12 cellular contexts compared by ENCODE assay signal in the genomic region with DNA sequence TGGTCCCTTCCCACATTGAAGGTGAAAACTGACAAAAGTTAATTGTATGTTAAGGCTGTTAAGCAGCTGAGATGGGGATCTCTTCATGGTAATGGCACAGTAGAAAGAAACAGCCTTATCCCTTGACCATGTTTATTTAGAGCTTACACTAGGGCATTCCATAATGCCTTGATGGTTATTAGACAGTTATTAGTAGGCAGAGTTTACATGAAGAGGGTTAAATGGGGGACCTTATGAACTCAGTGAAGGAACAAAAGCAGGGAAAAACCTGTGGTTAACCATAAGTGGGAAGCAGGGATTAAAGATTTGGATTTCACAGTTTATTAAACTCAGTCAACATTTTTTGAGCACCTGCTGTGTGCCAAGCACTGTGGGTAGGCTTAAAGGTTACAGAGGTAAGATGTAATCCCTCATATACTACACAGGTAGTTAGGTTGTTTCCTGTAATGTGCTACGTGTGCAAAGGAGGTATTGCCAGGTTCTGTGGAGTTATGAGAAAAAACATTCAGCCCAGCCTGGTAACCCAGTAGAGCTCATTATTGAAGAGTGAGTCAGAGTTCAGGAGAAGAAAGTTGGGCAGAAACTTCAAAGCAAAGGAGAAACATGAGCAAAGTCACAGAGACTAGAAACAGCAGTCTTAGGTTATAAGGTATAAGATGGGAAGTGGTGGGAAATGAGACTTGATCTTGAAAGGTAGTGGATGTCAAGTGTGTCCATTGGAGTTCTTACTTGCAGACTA. TPM values are rescaled to one million over a fixed set of nuclear protein-coding genes. Genes with fewer than 3 reads are reported as not detected.
DNase-seq lines count a peak whose midpoint lies in the region; ATAC-seq, FAIRE-seq and TF ChIP-seq lines count a peak whose summit lies in the region.
"Had no signal": no experiment of that assay in that cellular context is flagged by ENCODE, and none has a peak within 500 bp of the region (broad histone marks: within the 10 kb centered on the region; RNA-seq: fewer than 3 reads in every experiment).

No MANE protein-coding gene starts in this region.

- TF ChIP-seq EP300 in HepG2 (IDR thresholded peaks at IDR 0.05; ENCODE audit: low read depth in 2 of 2, low read length in 2 of 2) (no peak), HepG2 (CRISPR knock-in tag; IDR thresholded peaks at IDR 0.05; ENCODE audit: borderline replicate concordance) (no peak)

- no peaks in the 10 kb centered on the region for H3K27me3 ChIP-seq in HepG2 (ENCODE audit: control insufficient read depth in 1 of 2, insufficient read depth in 2 of 2, low read length in 2 of 2)
- H3K27me3 ChIP-seq in right lobe of liver: no peaks in the 10 kb centered on the region
- no peaks in the 10 kb centered on the region for H3K27me3 ChIP-seq in RWPE2 (ENCODE audit: insufficient read depth, poor library complexity, severe bottlenecking)

- H3K36me3 ChIP-seq in HepG2 (replicated peaks in 1 of 2; ENCODE audit: control insufficient read depth in 1 of 2, insufficient read depth in 2 of 2, low read length in 2 of 2): peaks cover 14 to 41% of the 10 kb centered on the region in 2 experiments; a peak in 4 of 5 replicates
- peaks cover 0 to 10% (median 3%) of the 10 kb centered on the region in 4 donors for H3K36me3 ChIP-seq in right lobe of liver
- H3K36me3 ChIP-seq in RWPE2 (ENCODE audit: low read depth): peaks cover 38% of the 10 kb centered on the region

- TF ChIP-seq CTCF in HepG2 (CRISPR knock-in tag; IDR thresholded peaks at IDR 0.05) (no peak), right lobe of liver (IDR thresholded peaks at IDR 0.05) (no peak), RWPE2 (IDR thresholded peaks at IDR 0.05; ENCODE audit: poor library complexity, severe bottlenecking) (no peak), choroid plexus epithelial cell (conservative IDR thresholded peaks at IDR 0.05; ENCODE audit: low read depth, low read length) (no peak)

- ATAC-seq in HepG2: no peak
- ATAC-seq in right lobe of liver: no peak
- peak; percentile 73 for ATAC-seq in RWPE2 (ENCODE audit: low read depth)
- peak; percentile 82 for ATAC-seq in stimulated activated naive CD8-positive, alpha-beta T cell treated with anti-CD3 and anti-CD28 coated beads, Interleukin-15, Interleukin-2, amounts not matched to agents 100 U/mL and 50 U/mL, for 24 hours
- ATAC-seq in HG02623 (IDR thresholded peaks at IDR 0.05; ENCODE audit: unreplicated experiment): no peak
- ATAC-seq: left lobe of liver had no signal

- H3K9me3 ChIP-seq in HepG2 (ENCODE audit: low read length) (no peaks in the 10 kb centered on the region), right lobe of liver (no peaks in the 10 kb centered on the region), RWPE2 (ENCODE audit: severe bottlenecking) (no peaks in the 10 kb centered on the region)

- no peak for FAIRE-seq in HepG2 (lab: Jason Lieb, UNC)
- FAIRE-seq: H1 had no signal

- H3K4me1 ChIP-seq in HepG2 (ENCODE audit: insufficient read depth, low read length): no peaks in the 10 kb centered on the region
- H3K4me1 ChIP-seq in right lobe of liver: no peaks in the 10 kb centered on the region
- no peaks in the 10 kb centered on the region for H3K4me1 ChIP-seq in RWPE2 (ENCODE audit: insufficient read depth, poor library complexity, severe bottlenecking)

- no peak overlapping the region for H3K9ac ChIP-seq in HepG2 (ENCODE audit: insufficient read depth, low read depth, low read length)

- no peak overlapping the region for H2AFZ ChIP-seq in HepG2 (ENCODE audit: low read length)

- H3K79me2 ChIP-seq in HepG2 (ENCODE audit: insufficient read depth, low read length): no peaks in the 10 kb centered on the region

- CTCF ChIA-PET in HepG2 (lab: Yijun Ruan, JAX; ENCODE audit: low intra/inter-chr PET ratio, low total read pairs): no interaction called here

- WGBS in HepG2 (ENCODE audit: low lambda C conversion rate): 94% methylated on average over 1 of the region's 1 CpG
- 87% methylated on average over 1 of the region's 1 CpG for WGBS in right lobe of liver (ENCODE audit: insufficient coverage, low coverage, low lambda C conversion rate, missing lambda C conversion rate)

- no peak for TF ChIP-seq RAD21 in HepG2 (CRISPR knock-in tag; IDR thresholded peaks at IDR 0.05)

- TF ChIP-seq POLR2A in HepG2 (IDR thresholded peaks at IDR 0.05; ENCODE audit: insufficient read depth in 1 of 2, low read depth in 2 of 2, low read length in 2 of 2) (no peak), right lobe of liver (IDR thresholded peaks at IDR 0.05) (no peak)

- no TSS peak for BruUV-seq in HepG2 (replicated peaks; lab: Mats Ljungman, UMichigan)

- H3K27ac ChIP-seq in HepG2 (ENCODE audit: extremely low read length, insufficient read depth, low read length) (no peak overlapping the region), right lobe of liver (no peak overlapping the region), RWPE2 (ENCODE audit: poor library complexity, severe bottlenecking) (no peak overlapping the region)

- DNase-seq in HepG2 (ENCODE audit: low spot score) (no peak), right lobe of liver (no peak), RWPE2 (ENCODE audit: low spot score) (no peak), choroid plexus epithelial cell (ENCODE audit: low read depth) (peak; percentile 74), MV-4-11 (lab: John Stamatoyannopoulos, UW) (no peak), SHP77 treated with DMSO at 0.1 percent for 48 hours (lab: John Stamatoyannopoulos, UW) (no peak)
- DNase-seq in stimulated activated naive CD8-positive, alpha-beta T cell treated with anti-CD3 and anti-CD28 coated beads, Interleukin-15, Interleukin-2, amounts not matched to agents 100 U/mL and 50 U/mL, for 24 hours: no peak
- DNase-seq: NCI-H2081, Right ventricle myocardium superior had no signal

- H3K4me2 ChIP-seq in HepG2 (ENCODE audit: low read depth, low read length): no peak overlapping the region

- intact Hi-C loops in HepG2 (cut with micrococcal nuclease; ENCODE audit: unreplicated experiment) (no loop called here), right lobe of liver (cut with DNase I) (no loop called here)

- POLR2A ChIA-PET in HepG2 (lab: Yijun Ruan, JAX): no interaction called here

- in situ Hi-C loops in HepG2 (cut with HindIII; ENCODE audit: extremely low pct_ligation_motif_present, low pct_unique_long_range_greater_than_20kb): no loop called here

- H3K4me3 ChIP-seq in HepG2 (replicated peaks in 1 of 3; ENCODE audit: insufficient read depth in 1 of 3, low read depth in 2 of 3, low read length in 3 of 3) (no peak overlapping the region), right lobe of liver (no peak overlapping the region), RWPE2 (ENCODE audit: severe bottlenecking) (no peak overlapping the region), choroid plexus epithelial cell (ENCODE audit: low read depth, low read length) (no peak overlapping the region)

- H4K20me1 ChIP-seq in HepG2 (ENCODE audit: insufficient read depth, low read length): no peaks in the 10 kb centered on the region

RNA-seq across cellular contexts. Expression of a gene that starts 32.3 kb away (rescaled TPM):
- total RNA-seq in HepG2 (2016; rRNA removed; fragmentation: Illumina TruSeq; extraction: Trizol): not detected in 2 replicates
- total RNA-seq in HepG2 (2016; cell fraction: cytosol; rRNA removed; fragmentation: Illumina TruSeq; extraction: Trizol; ENCODE audit: low read depth): not detected in 2 replicates
- total RNA-seq in HepG2 (2016; cell fraction: insoluble cytoplasmic fraction; rRNA removed; fragmentation: Illumina TruSeq; extraction: Trizol): 0.22 TPM in 1 of 2 replicates, not detected in the other
- total RNA-seq in HepG2 (2016; cell fraction: membrane; rRNA removed; fragmentation: Illumina TruSeq; extraction: Trizol): not detected in 2 replicates
- total RNA-seq in HepG2 (2016; cell fraction: nucleus; rRNA removed; fragmentation: Illumina TruSeq; extraction: Trizol): 0.72 and 1.5 TPM in 2 replicates
- polyA plus RNA-seq in HepG2 (2011; rRNA removed): 0.22 and 0.28 TPM in 2 replicates
- not detected in 2 replicates for polyA plus RNA-seq in HepG2 (2011; cell fraction: cytosol; rRNA removed)
- 2.9 and 3.0 TPM in 2 replicates for polyA plus RNA-seq in HepG2 (2011; cell fraction: nucleus; rRNA removed)
- 0.37 TPM in 1 of 2 replicates, not detected in the other for polyA plus RNA-seq in HepG2 (2012)
- not detected in 2 replicates for polyA plus RNA-seq in HepG2 (2016; cell fraction: cytosol; fragmentation: Illumina TruSeq; extraction: Trizol; ENCODE audit: low read depth)
- polyA plus RNA-seq in HepG2 (2016; cell fraction: insoluble cytoplasmic fraction; fragmentation: Illumina TruSeq; extraction: Trizol; ENCODE audit: low read depth): not detected in 2 replicates
- polyA plus RNA-seq in HepG2 (2016; cell fraction: membrane; fragmentation: Illumina TruSeq; extraction: Trizol; ENCODE audit: low read depth): not detected in 2 replicates
- 0.96 and 1.2 TPM in 2 replicates for polyA plus RNA-seq in HepG2 (2016; cell fraction: nucleus; fragmentation: Illumina TruSeq; extraction: Trizol; ENCODE audit: insufficient read depth, low read depth)
- 0.21 and 1.1 TPM in 2 replicates for polyA minus RNA-seq in HepG2 (2011; rRNA and poly(A)+ RNA removed; ENCODE audit: low replicate concordance)
- polyA minus RNA-seq in HepG2 (2011; cell fraction: cytosol; rRNA and poly(A)+ RNA removed): not detected in 2 replicates
- 5.0 and 7.0 TPM in 2 replicates for polyA minus RNA-seq in HepG2 (2011; cell fraction: nucleus; rRNA and poly(A)+ RNA removed)
- total RNA-seq in right lobe of liver: under 1 TPM in 3 of 6 experiments, not detected in 3; 0.55 to 0.81 (median 0.66) TPM
- total RNA-seq: Right ventricle myocardium superior had no signal

RNA-seq across cellular contexts. Expression of a gene that starts 34.7 kb away (rescaled TPM):
- total RNA-seq in HepG2 (2016; rRNA removed; fragmentation: Illumina TruSeq; extraction: Trizol) (187 and 201 TPM in 2 replicates), right lobe of liver (10 to 100 TPM; 27.8 to 59.1 (median 38.0) TPM)
- total RNA-seq in HepG2 (2016; cell fraction: cytosol; rRNA removed; fragmentation: Illumina TruSeq; extraction: Trizol; ENCODE audit: low read depth): 73.7 and 85.4 TPM in 2 replicates
- 186 and 201 TPM in 2 replicates for total RNA-seq in HepG2 (2016; cell fraction: insoluble cytoplasmic fraction; rRNA removed; fragmentation: Illumina TruSeq; extraction: Trizol)
- 110 and 125 TPM in 2 replicates for total RNA-seq in HepG2 (2016; cell fraction: membrane; rRNA removed; fragmentation: Illumina TruSeq; extraction: Trizol)
- total RNA-seq in HepG2 (2016; cell fraction: nucleus; rRNA removed; fragmentation: Illumina TruSeq; extraction: Trizol): 63.7 and 71.2 TPM in 2 replicates
- 89.8 and 96.6 TPM in 2 replicates for polyA plus RNA-seq in HepG2 (2011; rRNA removed)
- 91.9 and 140 TPM in 2 replicates for polyA plus RNA-seq in HepG2 (2011; cell fraction: cytosol; rRNA removed)
- 52.3 and 57.4 TPM in 2 replicates for polyA plus RNA-seq in HepG2 (2011; cell fraction: nucleus; rRNA removed)
- polyA plus RNA-seq in HepG2 (2012): 67.7 and 77.8 TPM in 2 replicates
- polyA plus RNA-seq in HepG2 (2016; cell fraction: cytosol; fragmentation: Illumina TruSeq; extraction: Trizol; ENCODE audit: low read depth): 65.7 and 79.0 TPM in 2 replicates
- polyA plus RNA-seq in HepG2 (2016; cell fraction: insoluble cytoplasmic fraction; fragmentation: Illumina TruSeq; extraction: Trizol; ENCODE audit: low read depth): 195 and 204 TPM in 2 replicates
- polyA plus RNA-seq in HepG2 (2016; cell fraction: membrane; fragmentation: Illumina TruSeq; extraction: Trizol; ENCODE audit: low read depth): 80.8 and 93.5 TPM in 2 replicates
- 120 and 125 TPM in 2 replicates for polyA plus RNA-seq in HepG2 (2016; cell fraction: nucleus; fragmentation: Illumina TruSeq; extraction: Trizol; ENCODE audit: insufficient read depth, low read depth)
- polyA minus RNA-seq in HepG2 (2011; rRNA and poly(A)+ RNA removed; ENCODE audit: low replicate concordance): 22.4 and 55.0 TPM in 2 replicates
- polyA minus RNA-seq in HepG2 (2011; cell fraction: cytosol; rRNA and poly(A)+ RNA removed): 24.7 and 35.9 TPM in 2 replicates
- polyA minus RNA-seq in HepG2 (2011; cell fraction: nucleus; rRNA and poly(A)+ RNA removed): 13.3 and 16.5 TPM in 2 replicates

Comparison
In these comparisons a context has a peak if more than half of its experiments do, and no peak if none do; other contexts are left out.
1. ATAC-seq: peak in RWPE2 (single experiment) and stimulated activated naive CD8-positive, alpha-beta T cell treated with anti-CD3 and anti-CD28 coated beads, Interleukin-15, Interleukin-2, amounts not matched to agents 100 U/mL and 50 U/mL, for 24 hours (single experiment); none in HepG2 (single experiment), right lobe of liver (0 of 4) and HG02623 (single experiment).